In genomic region chr1:23694371-23694770, GRCh38 we compare ENCODE assay signal across 12 cellular contexts. TPM values are rescaled to one million over a fixed set of nuclear protein-coding genes. Genes with fewer than 3 reads are reported as not detected.
DNase-seq lines count a peak whose midpoint lies in the region; ATAC-seq, FAIRE-seq and TF ChIP-seq lines count a peak whose summit lies in the region.
"Had no signal": no experiment of that assay in that cellular context is flagged by ENCODE, and none has a peak within 500 bp of the region (broad histone marks: within the 10 kb centered on the region; RNA-seq: fewer than 3 reads in every experiment).

No MANE protein-coding gene starts in this region.

- CTCF ChIA-PET in T-cell (lab: Charles Lee), result no interaction called here

- H3K36me3 Mint-ChIP-seq in activated naive CD4-positive, alpha-beta T cell treated with anti-CD3 and anti-CD28 coated beads, Interleukin-2, amount 50 U/mL, for 24 hours, result peaks cover 52% of the 10 kb centered on the region
- H3K36me3 Mint-ChIP-seq in T-cell (peaks cover 62% of the 10 kb centered on the region), glutamatergic neuron (ENCODE audit: unreplicated experiment) (no peaks in the 10 kb centered on the region)
- H3K36me3 Mint-ChIP-seq in stimulated activated naive B cell treated with anti-CD40 and anti-IgM and Interleukin-4, amounts not matched to agents 10 μg/mL and 1 μg/mL and 100 μg/mL, for 72 hours, result peaks cover 58 to 72% of the 10 kb centered on the region in 2 donors

- no peak for TF ChIP-seq CTCF in glutamatergic neuron (IDR thresholded peaks at IDR 0.05; ENCODE audit: partially characterized antibody, unreplicated experiment)

- POLR2A ChIA-PET in T-cell (lab: Charles Lee), result interaction anchor here in 1 of 2 donors (0.5 kb wide), 1 partner anchor 89 kb away, joined by 5 read pairs; no protein-coding TSS in a partner anchor

- no peak for DNase-seq in activated naive CD4-positive, alpha-beta T cell treated with Interleukin-2 at 50 U/mL for 16 hours
- DNase-seq in T-cell (no peak), glutamatergic neuron (no peak), RCC 7860 (ENCODE audit: low spot score) (no peak)
- no peak for DNase-seq in stimulated activated naive B cell treated with anti-CD40 and anti-IgM and Interleukin-4, amounts not matched to agents 10 μg/mL and 1 μg/mL and 100 μg/mL, for 72 hours
- DNase-seq: activated CD4-positive, alpha-beta T cell treated with anti-CD3 and anti-CD28 coated beads, Interleukin-2, amount 50 U/mL, for 1 hour; body of pancreas; IMR-90; tibial artery had no signal

- ATAC-seq in T-cell (replicated peaks in 1 of 4) (no peak), GM18511 (IDR thresholded peaks at IDR 0.05; ENCODE audit: unreplicated experiment) (no peak), HG03108 (IDR thresholded peaks at IDR 0.05; ENCODE audit: unreplicated experiment) (no peak)
- no peak for ATAC-seq in stimulated activated naive B cell treated with anti-CD40 and anti-IgM and Interleukin-4, amounts not matched to agents 10 μg/mL and 1 μg/mL and 100 μg/mL, for 72 hours (replicated peaks)
- ATAC-seq: body of pancreas had no signal

- FAIRE-seq in RCC 7860 (lab: Jason Lieb, UNC), result no peak

- H3K27ac Mint-ChIP-seq in activated naive CD4-positive, alpha-beta T cell treated with anti-CD3 and anti-CD28 coated beads, Interleukin-2, amount 50 U/mL, for 24 hours, result peak overlapping the region; percentile 96
- peak overlapping the region in 1 of 2 donors; percentile 0 for H3K27ac Mint-ChIP-seq in T-cell
- peak overlapping the region; percentile 39 for H3K27ac Mint-ChIP-seq in glutamatergic neuron (ENCODE audit: unreplicated experiment)
- peak overlapping the region; percentile 28 for H3K27ac Mint-ChIP-seq in stimulated activated naive B cell treated with anti-CD40 and anti-IgM and Interleukin-4, amounts not matched to agents 10 μg/mL and 1 μg/mL and 100 μg/mL, for 72 hours

- H3K9me3 Mint-ChIP-seq in activated naive CD4-positive, alpha-beta T cell treated with anti-CD3 and anti-CD28 coated beads, Interleukin-2, amount 50 U/mL, for 24 hours, result no peaks in the 10 kb centered on the region
- no peaks in the 10 kb centered on the region for H3K9me3 Mint-ChIP-seq in T-cell
- H3K9me3 Mint-ChIP-seq in glutamatergic neuron (ENCODE audit: unreplicated experiment), result peaks cover 2% of the 10 kb centered on the region
- no peaks in the 10 kb centered on the region for H3K9me3 Mint-ChIP-seq in stimulated activated naive B cell treated with anti-CD40 and anti-IgM and Interleukin-4, amounts not matched to agents 10 μg/mL and 1 μg/mL and 100 μg/mL, for 72 hours

- peaks cover 64% of the 10 kb centered on the region for H3K4me1 Mint-ChIP-seq in activated naive CD4-positive, alpha-beta T cell treated with anti-CD3 and anti-CD28 coated beads, Interleukin-2, amount 50 U/mL, for 24 hours
- peaks cover 61 to 65% (median 63%) of the 10 kb centered on the region in 3 donors for H3K4me1 Mint-ChIP-seq in T-cell
- peaks cover 23% of the 10 kb centered on the region for H3K4me1 Mint-ChIP-seq in glutamatergic neuron (ENCODE audit: low read depth, unreplicated experiment)
- H3K4me1 Mint-ChIP-seq in stimulated activated naive B cell treated with anti-CD40 and anti-IgM and Interleukin-4, amounts not matched to agents 10 μg/mL and 1 μg/mL and 100 μg/mL, for 72 hours, result peaks cover 36 to 68% of the 10 kb centered on the region in 2 donors

- no peaks in the 10 kb centered on the region for H3K27me3 Mint-ChIP-seq in activated naive CD4-positive, alpha-beta T cell treated with anti-CD3 and anti-CD28 coated beads, Interleukin-2, amount 50 U/mL, for 24 hours
- H3K27me3 Mint-ChIP-seq in T-cell (no peaks in the 10 kb centered on the region), glutamatergic neuron (ENCODE audit: unreplicated experiment) (peaks cover 6% of the 10 kb centered on the region)
- no peaks in the 10 kb centered on the region for H3K27me3 Mint-ChIP-seq in stimulated activated naive B cell treated with anti-CD40 and anti-IgM and Interleukin-4, amounts not matched to agents 10 μg/mL and 1 μg/mL and 100 μg/mL, for 72 hours

- peak overlapping the region; percentile 91 for H3K4me3 Mint-ChIP-seq in activated naive CD4-positive, alpha-beta T cell treated with anti-CD3 and anti-CD28 coated beads, Interleukin-2, amount 50 U/mL, for 24 hours
- H3K4me3 Mint-ChIP-seq in T-cell (peak overlapping the region in 2 of 3 donors; percentile 9 to 95), glutamatergic neuron (ENCODE audit: unreplicated experiment) (peak overlapping the region; percentile 15)
- H3K4me3 Mint-ChIP-seq in stimulated activated naive B cell treated with anti-CD40 and anti-IgM and Interleukin-4, amounts not matched to agents 10 μg/mL and 1 μg/mL and 100 μg/mL, for 72 hours, result peak overlapping the region; percentile 75 to 97

RNA-seq across cellular contexts. Expression of gene RPL11, which starts 2.8 kb away (rescaled TPM):
- 1,000 to 10,000 TPM; 1,758 to 2,043 (median 1,921) TPM for total RNA-seq in T-cell
- total RNA-seq in glutamatergic neuron (ENCODE audit: unreplicated experiment), result 657 TPM

RNA-seq across cellular contexts. Expression of gene ELOA, which starts 48.9 kb away (rescaled TPM):
- 10 to 100 TPM; 26.0 to 32.8 (median 27.6) TPM for total RNA-seq in T-cell
- total RNA-seq in glutamatergic neuron (ENCODE audit: unreplicated experiment), result 40.6 TPM

Comparison
In these comparisons a context has a peak if more than half of its experiments do, and no peak if none do; other contexts are left out.
1. H3K4me3 Mint-ChIP-seq: peak in every context shown above with its lines; median percentile 91 in activated naive CD4-positive, alpha-beta T cell treated with anti-CD3 and anti-CD28 coated beads, Interleukin-2, amount 50 U/mL, for 24 hours; 86 in stimulated activated naive B cell treated with anti-CD40 and anti-IgM and Interleukin-4, amounts not matched to agents 10 μg/mL and 1 μg/mL and 100 μg/mL, for 72 hours; 52 in T-cell; 15 in glutamatergic neuron.